In genomic region chr15:100889359-100890058, GRCh38 we compare ENCODE assay signal across 10 cellular contexts. TPM values are rescaled to one million over a fixed set of nuclear protein-coding genes. Genes with fewer than 3 reads are reported as not detected.
DNase-seq lines count a peak whose midpoint lies in the region; ATAC-seq, FAIRE-seq and TF ChIP-seq lines count a peak whose summit lies in the region.
"Had no signal": no experiment of that assay in that cellular context is flagged by ENCODE, and none has a peak within 500 bp of the region (broad histone marks: within the 10 kb centered on the region; RNA-seq: fewer than 3 reads in every experiment).

No MANE protein-coding gene starts in this region.

- H3K36me3 Mint-ChIP-seq in type B pancreatic cell: no peaks in the 10 kb centered on the region

- peak; percentile 74 to 81 for ATAC-seq in lower lobe of right lung
- ATAC-seq in GM18909 (IDR thresholded peaks at IDR 0.05; ENCODE audit: poor library complexity, unreplicated experiment): no peak
- no peak for ATAC-seq in HG03025 (IDR thresholded peaks at IDR 0.05; ENCODE audit: low FRiP score, unreplicated experiment)
- ATAC-seq: activated T-helper 17 cell treated with anti-CD3 and anti-CD28 coated beads, Interleukin-2, amount 50 U/mL, for 72 hours had no signal

- intact Hi-C loops in lower lobe of right lung (cut with DNase I): no loop called here

- peak overlapping the region; percentile 94 for H3K27ac Mint-ChIP-seq in type B pancreatic cell
- H3K27ac Mint-ChIP-seq: activated T-helper 17 cell treated with anti-CD3 and anti-CD28 coated beads, Interleukin-2, amount 50 U/mL, for 72 hours had no signal

- no peaks in the 10 kb centered on the region for H3K9me3 Mint-ChIP-seq in type B pancreatic cell
- H3K9me3 Mint-ChIP-seq: activated T-helper 17 cell treated with anti-CD3 and anti-CD28 coated beads, Interleukin-2, amount 50 U/mL, for 72 hours had no signal

- H3K27me3 ChIP-seq in lower lobe of right lung (ENCODE audit: low read depth): peaks cover 33% of the 10 kb centered on the region

- no peak for TF ChIP-seq CTCF in epithelial cell of esophagus (IDR thresholded peaks at IDR 0.05; ENCODE audit: insufficient read depth, low read depth, low read length, missing control alignments)
- TF ChIP-seq CTCF in lower lobe of right lung (IDR thresholded peaks at IDR 0.05): no peak
- no peak for TF ChIP-seq CTCF in type B pancreatic cell (conservative IDR thresholded peaks at IDR 0.05)

- peaks cover 10% of the 10 kb centered on the region for H3K4me1 ChIP-seq in lower lobe of right lung

- DNase-seq in HTR-8/SVneo (ENCODE audit: insufficient read length, low spot score) (peak; percentile 39), epithelial cell of esophagus (ENCODE audit: low read depth) (peak; percentile 94), lower lobe of right lung (no peak), type B pancreatic cell (ENCODE audit: extremely low spot score, unreplicated experiment) (no peak), OCI-M1 (lab: John Stamatoyannopoulos, UW) (no peak), nucleus accumbens (lab: John Stamatoyannopoulos, UW) (no peak)

- no peak overlapping the region for H3K4me3 Mint-ChIP-seq in type B pancreatic cell
- H3K4me3 Mint-ChIP-seq: activated T-helper 17 cell treated with anti-CD3 and anti-CD28 coated beads, Interleukin-2, amount 50 U/mL, for 72 hours had no signal

- no peaks in the 10 kb centered on the region for H3K36me3 ChIP-seq in lower lobe of right lung

- H3K4me3 ChIP-seq in epithelial cell of esophagus (ENCODE audit: low read length) (no peak overlapping the region), lower lobe of right lung (no peak overlapping the region)

- H3K27me3 Mint-ChIP-seq in type B pancreatic cell: peaks cover 47% of the 10 kb centered on the region

- H3K4me1 Mint-ChIP-seq in type B pancreatic cell (ENCODE audit: unreplicated experiment): peaks cover 14% of the 10 kb centered on the region
- H3K4me1 Mint-ChIP-seq: activated T-helper 17 cell treated with anti-CD3 and anti-CD28 coated beads, Interleukin-2, amount 50 U/mL, for 72 hours had no signal

- FAIRE-seq in HTR-8/SVneo (lab: Jason Lieb, UNC): peak; percentile 16

- no peak overlapping the region for H3K27ac ChIP-seq in lower lobe of right lung

- no peaks in the 10 kb centered on the region for H3K9me3 ChIP-seq in lower lobe of right lung

RNA-seq across cellular contexts. Expression of gene ALDH1A3, which starts 9.9 kb away (rescaled TPM):
- total RNA-seq in lower lobe of right lung (9.7 TPM), type B pancreatic cell (ENCODE audit: low replicate concordance) (13.0 and 14.4 TPM in 2 replicates)
- total RNA-seq: activated T-helper 17 cell treated with anti-CD3 and anti-CD28 coated beads, Interleukin-2, amount 50 U/mL, for 72 hours; T-helper 2 cell treated with Interferon-gamma antibody and Interleukin-4, amounts not matched to agents 100 ng/mL and 5 ng/mL, for 36 hours had no signal

RNA-seq across cellular contexts. Expression of gene LRRK1, which starts 29.6 kb away (rescaled TPM):
- total RNA-seq in lower lobe of right lung (24.3 TPM), type B pancreatic cell (ENCODE audit: low replicate concordance) (2.0 and 4.1 TPM in 2 replicates)

Comparison
In these comparisons a context has a peak if more than half of its experiments do, and no peak if none do; other contexts are left out.
1. DNase-seq: peak in HTR-8/SVneo (single experiment) and epithelial cell of esophagus (single experiment); none in lower lobe of right lung (single experiment), type B pancreatic cell (single experiment), OCI-M1 (single experiment) and nucleus accumbens (0 of 56).
2. ATAC-seq: peak in lower lobe of right lung (2 of 2); none in GM18909 (single experiment) and HG03025 (single experiment).